ENCODE assay signal across 8 cellular contexts in genomic region chr15:52527196-52527897, GRCh38. TPM values are rescaled to one million over a fixed set of nuclear protein-coding genes. Genes with fewer than 3 reads are reported as not detected.
DNase-seq lines count a peak whose midpoint lies in the region; ATAC-seq, FAIRE-seq and TF ChIP-seq lines count a peak whose summit lies in the region.

No MANE protein-coding gene starts in this region.

- H3K27ac ChIP-seq in CD4-positive, alpha-beta memory T cell (ENCODE audit: low read depth, low read length): peak overlapping the region; percentile 91
- H3K27ac ChIP-seq in MM.1S (ENCODE audit: low read length) (peak overlapping the region; percentile 60; the same call in 1 of the 2 replicates), ectodermal cell (ENCODE audit: insufficient read depth, low read depth, low read length, poor library complexity, severe bottlenecking) (no peak overlapping the region), small intestine (ENCODE audit: low read depth in 1 of 2, low read length in 1 of 2) (no peak overlapping the region)

- POLR2A ChIA-PET in CD4-positive, alpha-beta memory T cell (lab: Charles Lee; ENCODE audit: partially characterized antibody): interaction anchor here (0.9 to 3.2 kb wide), 19 partner anchors 7 to 790 kb away, joined by 3 to 50 read pairs (median 4); partner anchors contain the start of genes ARPP19 and LYSMD2

- no peaks in the 10 kb centered on the region for H4K20me1 ChIP-seq in MM.1S (ENCODE audit: insufficient read depth, low read length)

- H3K27me3 ChIP-seq in CD4-positive, alpha-beta memory T cell (ENCODE audit: insufficient read depth, low read length): no peaks in the 10 kb centered on the region
- H3K27me3 ChIP-seq in MM.1S (replicated peaks; ENCODE audit: insufficient read depth, low read length) (no peaks in the 10 kb centered on the region), ectodermal cell (ENCODE audit: control insufficient read depth, insufficient read depth, low read length, poor library complexity, severe bottlenecking) (peaks cover 51% of the 10 kb centered on the region), neuron (ENCODE audit: insufficient read depth, low read length) (peaks cover 3% of the 10 kb centered on the region), small intestine (ENCODE audit: control insufficient read depth in 2 of 2, insufficient read depth in 2 of 2, low read length in 2 of 2) (peaks cover 0 to 4% of the 10 kb centered on the region in 2 donors)

- peaks cover 23% of the 10 kb centered on the region for H3K4me1 ChIP-seq in CD4-positive, alpha-beta memory T cell (ENCODE audit: insufficient read depth, low read length)
- H3K4me1 ChIP-seq in MM.1S (ENCODE audit: low read length) (peaks cover 43% of the 10 kb centered on the region), ectodermal cell (ENCODE audit: control insufficient read depth, insufficient read depth, low read length) (no peaks in the 10 kb centered on the region), neuron (ENCODE audit: insufficient read depth, low read length) (peaks cover 19% of the 10 kb centered on the region), small intestine (ENCODE audit: control insufficient read depth in 2 of 2, insufficient read depth in 1 of 2, low read depth in 1 of 2, low read length in 1 of 2) (no peaks in the 10 kb centered on the region)

- H3F3A ChIP-seq in MM.1S (ENCODE audit: insufficient read depth, low read length): peaks cover 10% of the 10 kb centered on the region; the same call in 1 of the 2 replicates

- no peak for FAIRE-seq in small intestine (lab: Jason Lieb, UNC)

- intact Hi-C loops in CD4-positive, alpha-beta memory T cell (cut with micrococcal nuclease): loop anchor here (5.0 to 10.0 kb wide), 4 partner anchors 95 to 793 kb away; partner anchors contain the start of gene LYSMD2

- CTCF ChIA-PET in CD4-positive, alpha-beta memory T cell (lab: Charles Lee; ENCODE audit: partially characterized antibody): interaction anchor here (1.0 to 2.2 kb wide), 13 partner anchors 7 to 271 kb away, joined by 3 to 7 read pairs (median 4); no protein-coding TSS in a partner anchor

- peak overlapping the region; percentile 79 for H3K9ac ChIP-seq in MM.1S (ENCODE audit: low read length)

- peak overlapping the region; percentile 32 to 95 (median 93) for H3K27ac Mint-ChIP-seq in CD4-positive, alpha-beta memory T cell

- no peak for TF ChIP-seq CTCF in MM.1S (IDR thresholded peaks at IDR 0.05; ENCODE audit: low read length)

- peaks cover 71% of the 10 kb centered on the region for H3K79me2 ChIP-seq in MM.1S (ENCODE audit: low read length)

- no peak for ATAC-seq in GM18520 (IDR thresholded peaks at IDR 0.05; ENCODE audit: unreplicated experiment)

- 94 to 95% methylated on average over 6 to 7 of the region's 7 CpGs for WGBS in ectodermal cell, 2 experiments
- WGBS in small intestine, 3 donors: 60 to 82% (median 63%) methylated on average over 7 of the region's 7 CpGs

- peak overlapping the region; percentile 95 to 99 (median 96) for H3K4me3 Mint-ChIP-seq in CD4-positive, alpha-beta memory T cell

- no peaks in the 10 kb centered on the region for H3K27me3 Mint-ChIP-seq in CD4-positive, alpha-beta memory T cell

- H3K4me1 Mint-ChIP-seq in CD4-positive, alpha-beta memory T cell: peaks cover 45 to 48% (median 46%) of the 10 kb centered on the region in 4 donors

- no peaks in the 10 kb centered on the region for H3K36me3 ChIP-seq in CD4-positive, alpha-beta memory T cell (ENCODE audit: insufficient read depth, low read length)
- H3K36me3 ChIP-seq in MM.1S (replicated peaks; ENCODE audit: insufficient read depth, low read length) (no peaks in the 10 kb centered on the region), ectodermal cell (ENCODE audit: control insufficient read depth, insufficient read depth, low read length) (no peaks in the 10 kb centered on the region), neuron (ENCODE audit: insufficient read depth, low read length) (no peaks in the 10 kb centered on the region), small intestine (ENCODE audit: control insufficient read depth in 2 of 2, insufficient read depth in 2 of 2, low read length in 2 of 2) (no peaks in the 10 kb centered on the region)

- peak overlapping the region in 1 of 2 donors; percentile 76 for H3K4me3 ChIP-seq in CD4-positive, alpha-beta memory T cell (ENCODE audit: low read length in 2 of 2)
- peak overlapping the region; percentile 94 for H3K4me3 ChIP-seq in MM.1S (ENCODE audit: low read length)
- H3K4me3 ChIP-seq in ectodermal cell (ENCODE audit: insufficient read depth, low read depth, low read length): peak overlapping the region; percentile 71
- H3K4me3 ChIP-seq in neuron (ENCODE audit: low read length): peak overlapping the region; percentile 97
- H3K4me3 ChIP-seq in small intestine (ENCODE audit: low read depth in 1 of 2, low read length in 2 of 2): no peak overlapping the region

- peaks cover 0 to 7% of the 10 kb centered on the region in 2 donors for H3K36me3 Mint-ChIP-seq in CD4-positive, alpha-beta memory T cell

- no peaks in the 10 kb centered on the region for H3K9me2 ChIP-seq in MM.1S (replicated peaks; ENCODE audit: insufficient read depth, low read length)

- H3K9me3 Mint-ChIP-seq in CD4-positive, alpha-beta memory T cell: no peaks in the 10 kb centered on the region

- no peak overlapping the region for H2AFZ ChIP-seq in MM.1S (ENCODE audit: low read length)
- H2AFZ ChIP-seq in neuron (ENCODE audit: low read depth, low read length): peak overlapping the region; percentile 83

- H3K9me3 ChIP-seq in CD4-positive, alpha-beta memory T cell (ENCODE audit: control insufficient read depth in 1 of 2, low read length in 2 of 2): no peaks in the 10 kb centered on the region
- no peaks in the 10 kb centered on the region for H3K9me3 ChIP-seq in MM.1S (replicated peaks; ENCODE audit: insufficient read depth, low read length)
- H3K9me3 ChIP-seq in ectodermal cell (ENCODE audit: control insufficient read depth, low read length): no peaks in the 10 kb centered on the region
- H3K9me3 ChIP-seq in neuron (ENCODE audit: low read length): no peaks in the 10 kb centered on the region
- H3K9me3 ChIP-seq in small intestine (ENCODE audit: control insufficient read depth, low read depth): no peaks in the 10 kb centered on the region

- H3K4me2 ChIP-seq in MM.1S (ENCODE audit: low read depth, low read length): peak overlapping the region; percentile 80

- DNase-seq in CD4-positive, alpha-beta memory T cell: no peak
- DNase-seq in MM.1S (no peak), SW480 (ENCODE audit: low spot score) (no peak), NCI-H2171 (lab: John Stamatoyannopoulos, UW) (no peak), small intestine (no peak)

RNA-seq across cellular contexts. Expression of gene MYO5A, which starts 1.3 kb away (rescaled TPM):
- 10 to 100 TPM; 36.6 to 43.9 TPM for total RNA-seq in CD4-positive, alpha-beta memory T cell
- polyA plus RNA-seq in CD4-positive, alpha-beta memory T cell: 10 to 100 TPM in 1 of 2 donors, 1 to 10 TPM in 1; 3.6 to 14.5 TPM
- polyA plus RNA-seq in ectodermal cell (2013, experiment 1 of 4): 18.5 TPM
- 17.4 TPM for polyA plus RNA-seq in ectodermal cell (2013, experiment 2 of 4)
- polyA plus RNA-seq in ectodermal cell (2013, experiment 3 of 4): 14.2 TPM
- polyA plus RNA-seq in ectodermal cell (2013, experiment 4 of 4): 17.3 TPM
- polyA plus RNA-seq in small intestine: 1 to 10 TPM in 2 of 3 donors, under 1 TPM in 1; 0.45 to 3.0 (median 1.4) TPM

RNA-seq across cellular contexts. Expression of gene ARPP19, which starts 41.5 kb away (rescaled TPM):
- total RNA-seq in CD4-positive, alpha-beta memory T cell: 100 to 1,000 TPM; 105 to 130 TPM
- 10 to 100 TPM; 51.3 to 65.9 TPM for polyA plus RNA-seq in CD4-positive, alpha-beta memory T cell
- 178 TPM for polyA plus RNA-seq in ectodermal cell (2013, experiment 1 of 4)
- 191 TPM for polyA plus RNA-seq in ectodermal cell (2013, experiment 2 of 4)
- polyA plus RNA-seq in ectodermal cell (2013, experiment 3 of 4): 143 TPM
- 153 TPM for polyA plus RNA-seq in ectodermal cell (2013, experiment 4 of 4)
- polyA plus RNA-seq in small intestine: 10 to 100 TPM; 26.4 to 31.1 (median 27.0) TPM

Comparison
In these comparisons a context has a peak if more than half of its experiments do, and no peak if none do; other contexts are left out.
1. H3K27ac ChIP-seq: peak in CD4-positive, alpha-beta memory T cell (single experiment) and MM.1S (single experiment); none in ectodermal cell (single experiment) and small intestine (0 of 2).
2. H3K4me3 ChIP-seq: peak in MM.1S (single experiment), ectodermal cell (single experiment) and neuron (single experiment); none in small intestine (0 of 2).